Comparison of ENCODE assay signal across 10 cellular contexts in genomic region chr6:37807656-37808055, GRCh38.
DNase-seq lines count a peak whose midpoint lies in the region; ATAC-seq and TF ChIP-seq lines count a peak whose summit lies in the region.
"Had no signal": no experiment of that assay in that cellular context is flagged by ENCODE, and none has a peak within 500 bp of the region (broad histone marks: within the 10 kb centered on the region; RNA-seq: fewer than 3 reads in every experiment).

No MANE protein-coding gene starts in this region.

- no peak overlapping the region for H3K27ac ChIP-seq in DND-41 (ENCODE audit: low read length)
- H3K27ac ChIP-seq in parathyroid adenoma = no peak overlapping the region
- H3K27ac ChIP-seq: SK-N-MC had no signal

- no peak overlapping the region for H2AFZ ChIP-seq in DND-41 (ENCODE audit: low read depth, low read length)
- H2AFZ ChIP-seq in parathyroid adenoma = peak overlapping the region; percentile 64

- H3K79me2 ChIP-seq in DND-41 (ENCODE audit: insufficient read depth, low read length) (no peaks in the 10 kb centered on the region), parathyroid adenoma (no peaks in the 10 kb centered on the region)

- H3K36me3 ChIP-seq in DND-41 (ENCODE audit: insufficient read depth, low read length) (no peaks in the 10 kb centered on the region), parathyroid adenoma (ENCODE audit: control insufficient read depth, insufficient read depth, low read length) (no peaks in the 10 kb centered on the region)

- H3K9ac ChIP-seq in DND-41 (ENCODE audit: low read depth, low read length) (no peak overlapping the region), parathyroid adenoma (no peak overlapping the region)

- no peak for DNase-seq in DND-41
- peak; percentile 27 for DNase-seq in NCI-H510A (lab: John Stamatoyannopoulos, UW)
- peak; percentile 46 for DNase-seq in epithelial cell of esophagus (ENCODE audit: low read depth)
- no peak for DNase-seq in NCI-H2029 (lab: John Stamatoyannopoulos, UW)
- DNase-seq in NCI-H1436 (lab: John Stamatoyannopoulos, UW) = no peak

- TF ChIP-seq CTCF in DND-41 (IDR thresholded peaks at IDR 0.05; ENCODE audit: borderline replicate concordance, extremely low read depth, low read length, poor library complexity, severe bottlenecking) (no peak), epithelial cell of esophagus (IDR thresholded peaks at IDR 0.05; ENCODE audit: insufficient read depth, low read depth, low read length, missing control alignments) (peak; percentile 46), parathyroid adenoma (IDR thresholded peaks at IDR 0.05) (peak; percentile 18)

- ATAC-seq in DND-41 (ENCODE audit: insufficient read depth, low read depth) (0 out of 3 replicates have a peak, but pooled peaks have one; percentile 19), GM18520 (IDR thresholded peaks at IDR 0.05; ENCODE audit: unreplicated experiment) (no peak), GM18511 (IDR thresholded peaks at IDR 0.05; ENCODE audit: unreplicated experiment) (no peak)
- ATAC-seq: stimulated activated effector memory CD8-positive, alpha-beta T cell treated with anti-CD3 and anti-CD28 coated beads, Interleukin-12 subunit alpha, Interleukin-12 subunit beta, amount 100 ng/mL, for 72 hours had no signal

- no peaks in the 10 kb centered on the region for H4K20me1 ChIP-seq in DND-41 (ENCODE audit: insufficient read depth, low read length)

- H3K9me3 ChIP-seq in DND-41 (ENCODE audit: insufficient read depth, low read length, severe bottlenecking) (no peaks in the 10 kb centered on the region), parathyroid adenoma (ENCODE audit: control insufficient read depth, low read length) (no peaks in the 10 kb centered on the region)

- H3K4me2 ChIP-seq in DND-41 (ENCODE audit: insufficient read depth, low read length) (no peak overlapping the region), parathyroid adenoma (ENCODE audit: low read length) (no peak overlapping the region)

- no peaks in the 10 kb centered on the region for H3K27me3 ChIP-seq in DND-41 (ENCODE audit: insufficient read depth, low read length, poor library complexity)
- H3K27me3 ChIP-seq in parathyroid adenoma (ENCODE audit: control insufficient read depth, insufficient read depth, low read length) = no peaks in the 10 kb centered on the region

- H3K4me3 ChIP-seq in DND-41 (ENCODE audit: low read depth in 1 of 2, low read length in 2 of 2) = no peak overlapping the region
- H3K4me3 ChIP-seq in epithelial cell of esophagus (ENCODE audit: low read length) = no peak overlapping the region
- no peak overlapping the region for H3K4me3 ChIP-seq in parathyroid adenoma (ENCODE audit: low read depth, low read length)
- H3K4me3 ChIP-seq: SK-N-MC had no signal

- H3K4me1 ChIP-seq in DND-41 (ENCODE audit: insufficient read depth, low read length) (no peaks in the 10 kb centered on the region), parathyroid adenoma (peaks cover 7% of the 10 kb centered on the region)

Comparison
In these comparisons a context has a peak if more than half of its experiments do, and no peak if none do; other contexts are left out.
1. DNase-seq: peak in NCI-H510A (single experiment) and epithelial cell of esophagus (single experiment); none in DND-41 (single experiment), NCI-H2029 (single experiment) and NCI-H1436 (single experiment).